In genomic region chr16:70508752-70509151, GRCh38 we compare ENCODE assay signal across 10 cellular contexts. TPM values are rescaled to one million over a fixed set of nuclear protein-coding genes. Genes with fewer than 3 reads are reported as not detected.
DNase-seq lines count a peak whose midpoint lies in the region; ATAC-seq and TF ChIP-seq lines count a peak whose summit lies in the region.
"Had no signal": no experiment of that assay in that cellular context is flagged by ENCODE, and none has a peak within 500 bp of the region (broad histone marks: within the 10 kb centered on the region; RNA-seq: fewer than 3 reads in every experiment).

No MANE protein-coding gene starts in this region.

- no peaks in the 10 kb centered on the region for H3K4me1 ChIP-seq in left lung
- H3K4me1 ChIP-seq in effector memory CD4-positive, alpha-beta T cell (ENCODE audit: control insufficient read depth, insufficient read depth, low read length, poor library complexity, severe bottlenecking) = peaks cover 6% of the 10 kb centered on the region
- H3K4me1 ChIP-seq: testis had no signal

- no peaks in the 10 kb centered on the region for H3K9me3 Mint-ChIP-seq in activated CD4-positive, alpha-beta T cell treated with anti-CD3 and anti-CD28 coated beads, Interleukin-2, amount 10 ng/mL, durations not matched to agents 7 days and 5 days
- H3K9me3 Mint-ChIP-seq in osteocyte (ENCODE audit: unreplicated experiment) = no peaks in the 10 kb centered on the region

- TF ChIP-seq CTCF in cardiac fibroblast (IDR thresholded peaks at IDR 0.05; ENCODE audit: low read depth, low read length) = no peak
- TF ChIP-seq CTCF in osteocyte (IDR thresholded peaks at IDR 0.05) = peak; percentile 33
- TF ChIP-seq CTCF in left lung (IDR thresholded peaks at IDR 0.05) = no peak

- H3K4me3 ChIP-seq in cardiac fibroblast (replicated peaks in 1 of 2; ENCODE audit: low read depth in 2 of 2, low read length in 2 of 2) (no peak overlapping the region), left lung (no peak overlapping the region)
- no peak overlapping the region for H3K4me3 ChIP-seq in effector memory CD4-positive, alpha-beta T cell (ENCODE audit: insufficient read depth, low read depth, low read length, poor library complexity, severe bottlenecking)
- H3K4me3 ChIP-seq: testis had no signal

- peaks cover 48% of the 10 kb centered on the region for H3K36me3 Mint-ChIP-seq in activated CD4-positive, alpha-beta T cell treated with anti-CD3 and anti-CD28 coated beads, Interleukin-2, amount 10 ng/mL, durations not matched to agents 7 days and 5 days (ENCODE audit: low read depth)
- H3K36me3 Mint-ChIP-seq in osteocyte (ENCODE audit: unreplicated experiment) = peaks cover 34% of the 10 kb centered on the region

- H3K27me3 ChIP-seq in left lung = no peaks in the 10 kb centered on the region
- H3K27me3 ChIP-seq in effector memory CD4-positive, alpha-beta T cell (replicated peaks; ENCODE audit: control insufficient read depth, insufficient read depth, low read length, poor library complexity, severe bottlenecking) = no peaks in the 10 kb centered on the region
- H3K27me3 ChIP-seq: testis had no signal

- peaks cover 0 to 91% of the 10 kb centered on the region in 2 donors for H3K36me3 ChIP-seq in left lung
- peaks cover 54% of the 10 kb centered on the region for H3K36me3 ChIP-seq in effector memory CD4-positive, alpha-beta T cell (ENCODE audit: control insufficient read depth, insufficient read depth, low read length)

- no peak for DNase-seq in activated CD4-positive, alpha-beta T cell treated with anti-CD3 and anti-CD28 coated beads, Interleukin-2, amount 10 ng/mL, durations not matched to agents 7 days and 5 days
- no peak for DNase-seq in activated CD4-positive, alpha-beta T cell treated with anti-CD3 and anti-CD28 coated beads for 4 hours
- DNase-seq in NAMALWA (ENCODE audit: low spot score) (peak; percentile 67), cardiac fibroblast (ENCODE audit: low read depth in 2 of 2) (peak; percentile 26 to 31), osteocyte (ENCODE audit: extremely low spot score, unreplicated experiment) (no peak), dedifferentiated amniotic fluid mesenchymal stem cell (ENCODE audit: extremely low spot score) (no peak), left lung (no peak)
- DNase-seq in effector memory CD4-positive, alpha-beta T cell = no peak
- DNase-seq: activated CD8-positive, alpha-beta memory T cell treated with anti-CD3 and anti-CD28 coated beads, Interleukin-2, amount 50 U/mL, for 4 hours; testis had no signal

- intact Hi-C loops in left lung (cut with DNase I) = no loop called here

- H3K27ac ChIP-seq in left lung = peak overlapping the region in 1 of 2 donors; percentile 23
- H3K27ac ChIP-seq in effector memory CD4-positive, alpha-beta T cell (ENCODE audit: insufficient read depth, low read length, poor library complexity, severe bottlenecking) = no peak overlapping the region
- H3K27ac ChIP-seq: testis had no signal

- CTCF ChIA-PET in activated CD4-positive, alpha-beta T cell treated with anti-CD3 and anti-CD28 coated beads, Interleukin-2, amount 10 ng/mL, durations not matched to agents 7 days and 5 days (lab: Charles Lee) = interaction anchor here (1.0 to 1.8 kb wide), 4 partner anchors 9 to 129 kb away, joined by 3 to 7 read pairs (median 3); no protein-coding TSS in a partner anchor

- ATAC-seq in left lung = no peak

- peak overlapping the region; percentile 83 for H3K27ac Mint-ChIP-seq in activated CD4-positive, alpha-beta T cell treated with anti-CD3 and anti-CD28 coated beads, Interleukin-2, amount 10 ng/mL, durations not matched to agents 7 days and 5 days
- H3K27ac Mint-ChIP-seq in osteocyte (ENCODE audit: unreplicated experiment) = no peak overlapping the region

- peaks cover 11% of the 10 kb centered on the region for H3K4me1 Mint-ChIP-seq in activated CD4-positive, alpha-beta T cell treated with anti-CD3 and anti-CD28 coated beads, Interleukin-2, amount 10 ng/mL, durations not matched to agents 7 days and 5 days
- no peaks in the 10 kb centered on the region for H3K4me1 Mint-ChIP-seq in osteocyte (ENCODE audit: unreplicated experiment)

- POLR2A ChIA-PET in activated CD4-positive, alpha-beta T cell treated with anti-CD3 and anti-CD28 coated beads, Interleukin-2, amount 10 ng/mL, durations not matched to agents 7 days and 5 days (lab: Charles Lee) = interaction anchor here (0.6 to 0.7 kb wide), 2 partner anchors 9 to 17 kb away, joined by 3 to 7 read pairs; no protein-coding TSS in a partner anchor

- no peaks in the 10 kb centered on the region for H3K9me3 ChIP-seq in left lung
- H3K9me3 ChIP-seq in effector memory CD4-positive, alpha-beta T cell (ENCODE audit: control insufficient read depth, low read length) = no peaks in the 10 kb centered on the region
- H3K9me3 ChIP-seq: testis had no signal

- H3K27me3 Mint-ChIP-seq in activated CD4-positive, alpha-beta T cell treated with anti-CD3 and anti-CD28 coated beads, Interleukin-2, amount 10 ng/mL, durations not matched to agents 7 days and 5 days = no peaks in the 10 kb centered on the region
- H3K27me3 Mint-ChIP-seq in osteocyte (ENCODE audit: unreplicated experiment) = no peaks in the 10 kb centered on the region

- no peak overlapping the region for H3K4me3 Mint-ChIP-seq in activated CD4-positive, alpha-beta T cell treated with anti-CD3 and anti-CD28 coated beads, Interleukin-2, amount 10 ng/mL, durations not matched to agents 7 days and 5 days
- no peak overlapping the region for H3K4me3 Mint-ChIP-seq in osteocyte (ENCODE audit: unreplicated experiment)

RNA-seq across cellular contexts. Expression of gene COG4, which starts 14.6 kb away (rescaled TPM):
- 10 to 100 TPM; 59.8 to 70.8 TPM for total RNA-seq in activated CD4-positive, alpha-beta T cell treated with anti-CD3 and anti-CD28 coated beads, Interleukin-2, amount 10 ng/mL, durations not matched to agents 7 days and 5 days
- 69.9 and 75.8 TPM in 2 replicates for total RNA-seq in osteocyte
- total RNA-seq in left lung = 10 to 100 TPM; 58.5 to 66.7 TPM

RNA-seq across cellular contexts. Expression of gene SF3B3, which starts 14.9 kb away (rescaled TPM):
- 100 to 1,000 TPM; 369 to 376 TPM for total RNA-seq in activated CD4-positive, alpha-beta T cell treated with anti-CD3 and anti-CD28 coated beads, Interleukin-2, amount 10 ng/mL, durations not matched to agents 7 days and 5 days
- total RNA-seq in osteocyte (307 and 319 TPM in 2 replicates), left lung (100 to 1,000 TPM; 210 to 255 TPM)

RNA-seq across cellular contexts. Expression of gene FCSK, which starts 54.4 kb away (rescaled TPM):
- total RNA-seq in activated CD4-positive, alpha-beta T cell treated with anti-CD3 and anti-CD28 coated beads, Interleukin-2, amount 10 ng/mL, durations not matched to agents 7 days and 5 days = 10 to 100 TPM; 16.8 to 18.8 TPM
- total RNA-seq in osteocyte = 16.8 and 18.4 TPM in 2 replicates
- total RNA-seq in left lung = 10 to 100 TPM; 20.4 to 20.7 TPM

Comparison
In these comparisons a context has a peak if more than half of its experiments do, and no peak if none do; other contexts are left out.
1. DNase-seq: peak in NAMALWA (single experiment) and cardiac fibroblast (2 of 2); none in activated CD4-positive, alpha-beta T cell treated with anti-CD3 and anti-CD28 coated beads, Interleukin-2, amount 10 ng/mL, durations not matched to agents 7 days and 5 days (single experiment), activated CD4-positive, alpha-beta T cell treated with anti-CD3 and anti-CD28 coated beads for 4 hours (0 of 2), osteocyte (single experiment), dedifferentiated amniotic fluid mesenchymal stem cell (single experiment), left lung (0 of 2) and effector memory CD4-positive, alpha-beta T cell (0 of 3).